ENCODE assay signal across 25 cellular contexts in genomic region chr3:79154861-79155260, GRCh38.
DNase-seq lines count a peak whose midpoint lies in the region; ATAC-seq, FAIRE-seq and TF ChIP-seq lines count a peak whose summit lies in the region.
"Had no signal": no experiment of that assay in that cellular context is flagged by ENCODE, and none has a peak within 500 bp of the region (broad histone marks: within the 10 kb centered on the region; RNA-seq: fewer than 3 reads in every experiment).

No MANE protein-coding gene starts in this region.

- in situ Hi-C loops in HepG2 (cut with HindIII; ENCODE audit: extremely low pct_ligation_motif_present, low pct_unique_long_range_greater_than_20kb), result no loop called here

- 0% methylated on average over 2 of the region's 2 CpGs for WGBS in HepG2 (ENCODE audit: low lambda C conversion rate)

- no peak overlapping the region for H3K27ac ChIP-seq in naive thymus-derived CD4-positive, alpha-beta T cell (ENCODE audit: low read depth, low read length)
- no peak overlapping the region for H3K27ac ChIP-seq in HepG2 (ENCODE audit: extremely low read length, insufficient read depth, low read length)
- H3K27ac ChIP-seq: 22Rv1, prostate gland, thyroid gland had no signal

- H3K36me3 ChIP-seq in naive thymus-derived CD4-positive, alpha-beta T cell (ENCODE audit: control insufficient read depth in 2 of 3, insufficient read depth in 3 of 3, low read length in 3 of 3), result no peaks in the 10 kb centered on the region
- H3K36me3 ChIP-seq in HepG2 (replicated peaks in 1 of 2; ENCODE audit: control insufficient read depth in 1 of 2, insufficient read depth in 2 of 2, low read length in 2 of 2), result no peaks in the 10 kb centered on the region
- H3K36me3 ChIP-seq: prostate gland, thyroid gland had no signal

- H3K4me3 ChIP-seq in naive thymus-derived CD4-positive, alpha-beta T cell (ENCODE audit: low read length), result no peak overlapping the region
- H3K4me3 ChIP-seq in HepG2 (replicated peaks in 1 of 3; ENCODE audit: insufficient read depth in 1 of 3, low read depth in 2 of 3, low read length in 3 of 3), result no peak overlapping the region
- H3K4me3 ChIP-seq: lung, prostate gland, thyroid gland had no signal

- no peaks in the 10 kb centered on the region for H3K27me3 ChIP-seq in naive thymus-derived CD4-positive, alpha-beta T cell (ENCODE audit: control insufficient read depth in 2 of 2, insufficient read depth in 2 of 2, low read length in 2 of 2)
- H3K27me3 ChIP-seq in HepG2 (ENCODE audit: control insufficient read depth in 1 of 2, insufficient read depth in 2 of 2, low read length in 2 of 2), result no peaks in the 10 kb centered on the region; a peak in 1 of 5 replicates
- H3K27me3 ChIP-seq: thyroid gland had no signal

- no peak for FAIRE-seq in HepG2 (lab: Jason Lieb, UNC)
- FAIRE-seq: endothelial cell of umbilical vein had no signal

- peaks cover 7% of the 10 kb centered on the region for H3K9me3 Mint-ChIP-seq in neural crest cell
- H3K9me3 Mint-ChIP-seq in naive thymus-derived CD4-positive, alpha-beta T cell, result peaks cover 0 to 23% (median 3%) of the 10 kb centered on the region in 11 donors
- H3K9me3 Mint-ChIP-seq: activated naive CD4-positive, alpha-beta T cell treated with anti-CD3 and anti-CD28 coated beads, Interleukin-2, amount 50 U/mL, for 24 hours had no signal

- DNase-seq in NCI-H1417 (lab: John Stamatoyannopoulos, UW), result peak in 2 of 3 experiments; percentile 4 to 81
- DNase-seq in NCI-H1417 treated with DMSO at 0.1 percent for 48 hours (lab: John Stamatoyannopoulos, UW), result no peak
- peak; percentile 0 for DNase-seq in NCI-H1092 (lab: John Stamatoyannopoulos, UW)
- peak; percentile 63 to 84 for DNase-seq in NCI-H446 (lab: John Stamatoyannopoulos, UW)
- no peak for DNase-seq in neural crest cell (ENCODE audit: low read depth, low spot score)
- no peak for DNase-seq in naive thymus-derived CD4-positive, alpha-beta T cell
- no peak for DNase-seq in HepG2 (ENCODE audit: low spot score)
- DNase-seq: activated CD4-positive, alpha-beta T cell treated with anti-CD3 and anti-CD28 coated beads, Interleukin-2, amount 50 U/mL, for 1 hour; anterior cingulate cortex; CD4-positive, alpha-beta T cell; dermis blood vessel endothelial cell; DMS79; KBM-7; MM.1S; NCI-H1930; NCI-H526 treated with DMSO at 0.1 percent for 48 hours; stimulated activated naive CD8-positive, alpha-beta T cell treated with anti-CD3 and anti-CD28 coated beads, Interleukin-15, amount 100 ng/mL, for 72 hours; T-helper 9 cell; thyroid gland had no signal

- POLR2A ChIA-PET in naive thymus-derived CD4-positive, alpha-beta T cell (lab: Charles Lee), result no interaction called here
- POLR2A ChIA-PET in HepG2 (lab: Yijun Ruan, JAX), result no interaction called here

- H3K36me3 Mint-ChIP-seq in neural crest cell (ENCODE audit: low read depth), result no peaks in the 10 kb centered on the region
- no peaks in the 10 kb centered on the region for H3K36me3 Mint-ChIP-seq in naive thymus-derived CD4-positive, alpha-beta T cell
- H3K36me3 Mint-ChIP-seq: activated naive CD4-positive, alpha-beta T cell treated with anti-CD3 and anti-CD28 coated beads, Interleukin-2, amount 50 U/mL, for 24 hours had no signal

- TF ChIP-seq CTCF in neural crest cell (conservative IDR thresholded peaks at IDR 0.05) (no peak), HepG2 (CRISPR knock-in tag; IDR thresholded peaks at IDR 0.05) (no peak)

- H3K4me1 Mint-ChIP-seq in neural crest cell, result peaks cover 27% of the 10 kb centered on the region
- no peaks in the 10 kb centered on the region for H3K4me1 Mint-ChIP-seq in naive thymus-derived CD4-positive, alpha-beta T cell
- H3K4me1 Mint-ChIP-seq: activated naive CD4-positive, alpha-beta T cell treated with anti-CD3 and anti-CD28 coated beads, Interleukin-2, amount 50 U/mL, for 24 hours; stimulated activated naive CD8-positive, alpha-beta T cell treated with anti-CD3 and anti-CD28 coated beads, Interleukin-15, amount 100 ng/mL, for 72 hours had no signal

- H3K27ac Mint-ChIP-seq in neural crest cell (ENCODE audit: unreplicated experiment), result peak overlapping the region; percentile 13
- no peak overlapping the region for H3K27ac Mint-ChIP-seq in naive thymus-derived CD4-positive, alpha-beta T cell
- H3K27ac Mint-ChIP-seq: activated naive CD4-positive, alpha-beta T cell treated with anti-CD3 and anti-CD28 coated beads, Interleukin-2, amount 50 U/mL, for 24 hours; CD4-positive, alpha-beta T cell; stimulated activated naive CD8-positive, alpha-beta T cell treated with anti-CD3 and anti-CD28 coated beads, Interleukin-15, amount 100 ng/mL, for 72 hours had no signal

- no peak for ATAC-seq in naive thymus-derived CD4-positive, alpha-beta T cell
- ATAC-seq in HG03108 (IDR thresholded peaks at IDR 0.05; ENCODE audit: unreplicated experiment) (no peak), HepG2 (no peak)
- ATAC-seq: stimulated activated naive CD8-positive, alpha-beta T cell treated with anti-CD3 and anti-CD28 coated beads, Interleukin-15, amount 100 ng/mL, for 72 hours had no signal

- no TSS peak for BruUV-seq in HepG2 (replicated peaks; lab: Mats Ljungman, UMichigan)

- H3K4me3 Mint-ChIP-seq in neural crest cell, result peak overlapping the region; percentile 5
- no peak overlapping the region for H3K4me3 Mint-ChIP-seq in naive thymus-derived CD4-positive, alpha-beta T cell
- H3K4me3 Mint-ChIP-seq: activated naive CD4-positive, alpha-beta T cell treated with anti-CD3 and anti-CD28 coated beads, Interleukin-2, amount 50 U/mL, for 24 hours; CD4-positive, alpha-beta T cell; stimulated activated naive CD8-positive, alpha-beta T cell treated with anti-CD3 and anti-CD28 coated beads, Interleukin-15, amount 100 ng/mL, for 72 hours had no signal

- H3K79me2 ChIP-seq in HepG2 (ENCODE audit: insufficient read depth, low read length), result no peaks in the 10 kb centered on the region

- no peak for TF ChIP-seq POLR2A in HepG2 (IDR thresholded peaks at IDR 0.05; ENCODE audit: insufficient read depth in 1 of 2, low read depth in 2 of 2, low read length in 2 of 2)

- no peak overlapping the region for H3K9ac ChIP-seq in HepG2 (ENCODE audit: insufficient read depth, low read depth, low read length)

- H3K4me1 ChIP-seq in naive thymus-derived CD4-positive, alpha-beta T cell (ENCODE audit: control insufficient read depth in 2 of 2, insufficient read depth in 2 of 2, low read length in 2 of 2), result no peaks in the 10 kb centered on the region
- H3K4me1 ChIP-seq in HepG2 (ENCODE audit: insufficient read depth, low read length), result no peaks in the 10 kb centered on the region
- H3K4me1 ChIP-seq: prostate gland, thyroid gland had no signal

- no peaks in the 10 kb centered on the region for H4K20me1 ChIP-seq in HepG2 (ENCODE audit: insufficient read depth, low read length)

- intact Hi-C loops in naive thymus-derived CD4-positive, alpha-beta T cell (cut with micrococcal nuclease), result no loop called here
- intact Hi-C loops in HepG2 (cut with micrococcal nuclease; ENCODE audit: unreplicated experiment), result no loop called here

- CTCF ChIA-PET in naive thymus-derived CD4-positive, alpha-beta T cell (lab: Charles Lee), result no interaction called here
- CTCF ChIA-PET in HepG2 (lab: Yijun Ruan, JAX; ENCODE audit: low intra/inter-chr PET ratio, low total read pairs), result no interaction called here

- H2AFZ ChIP-seq in HepG2 (ENCODE audit: low read length), result no peak overlapping the region

- no peaks in the 10 kb centered on the region for H3K9me3 ChIP-seq in naive thymus-derived CD4-positive, alpha-beta T cell (ENCODE audit: control insufficient read depth in 2 of 3, low read length in 3 of 3)
- no peaks in the 10 kb centered on the region for H3K9me3 ChIP-seq in HepG2 (ENCODE audit: low read length)
- H3K9me3 ChIP-seq: prostate gland, thyroid gland had no signal

- H3K27me3 Mint-ChIP-seq in neural crest cell (ENCODE audit: low read depth), result no peaks in the 10 kb centered on the region
- H3K27me3 Mint-ChIP-seq in naive thymus-derived CD4-positive, alpha-beta T cell, result no peaks in the 10 kb centered on the region
- H3K27me3 Mint-ChIP-seq: activated naive CD4-positive, alpha-beta T cell treated with anti-CD3 and anti-CD28 coated beads, Interleukin-2, amount 50 U/mL, for 24 hours; CD4-positive, alpha-beta T cell; stimulated activated naive CD8-positive, alpha-beta T cell treated with anti-CD3 and anti-CD28 coated beads, Interleukin-15, amount 100 ng/mL, for 72 hours had no signal

- TF ChIP-seq EP300 in HepG2 (IDR thresholded peaks at IDR 0.05; ENCODE audit: low read depth in 2 of 2, low read length in 2 of 2), result no peak
- no peak for TF ChIP-seq EP300 in HepG2 (CRISPR knock-in tag; IDR thresholded peaks at IDR 0.05; ENCODE audit: borderline replicate concordance)

- no peak for TF ChIP-seq RAD21 in HepG2 (CRISPR knock-in tag; IDR thresholded peaks at IDR 0.05)

- H3K4me2 ChIP-seq in HepG2 (ENCODE audit: low read depth, low read length), result no peak overlapping the region

TF ChIP-seq in HepG2, 621 proteins besides CTCF, POLR2A, EP300 and RAD21:
- TF ChIP-seq ZNF12 (CRISPR knock-in tag; IDR thresholded peaks at IDR 0.05) (no peak), SATB2 (CRISPR knock-in tag; IDR thresholded peaks at IDR 0.05) (no peak), ZNF616 (CRISPR knock-in tag; IDR thresholded peaks at IDR 0.05; ENCODE audit: low read depth) (no peak), MTERF4 (CRISPR knock-in tag; IDR thresholded peaks at IDR 0.05) (no peak), ZNF549 (CRISPR knock-in tag; IDR thresholded peaks at IDR 0.05) (no peak), ZNF136 (CRISPR knock-in tag; IDR thresholded peaks at IDR 0.05; ENCODE audit: low read depth) (no peak), ZNF121 (CRISPR knock-in tag; IDR thresholded peaks at IDR 0.05) (no peak), ZFP36 (IDR thresholded peaks at IDR 0.05; ENCODE audit: borderline replicate concordance, low read depth, low read length, partially characterized antibody) (no peak)
TF ChIP-seq in HepG2: peak in this region for 0.

Comparison
In these comparisons a context has a peak if more than half of its experiments do, and no peak if none do; other contexts are left out.
1. DNase-seq: peak in NCI-H1417 (2 of 3), NCI-H1092 (single experiment) and NCI-H446 (2 of 2); none in NCI-H1417 treated with DMSO at 0.1 percent for 48 hours (single experiment), neural crest cell (single experiment), naive thymus-derived CD4-positive, alpha-beta T cell (0 of 9) and HepG2 (single experiment).